Comparison of ENCODE assay signal across 20 cellular contexts in the genomic region with DNA sequence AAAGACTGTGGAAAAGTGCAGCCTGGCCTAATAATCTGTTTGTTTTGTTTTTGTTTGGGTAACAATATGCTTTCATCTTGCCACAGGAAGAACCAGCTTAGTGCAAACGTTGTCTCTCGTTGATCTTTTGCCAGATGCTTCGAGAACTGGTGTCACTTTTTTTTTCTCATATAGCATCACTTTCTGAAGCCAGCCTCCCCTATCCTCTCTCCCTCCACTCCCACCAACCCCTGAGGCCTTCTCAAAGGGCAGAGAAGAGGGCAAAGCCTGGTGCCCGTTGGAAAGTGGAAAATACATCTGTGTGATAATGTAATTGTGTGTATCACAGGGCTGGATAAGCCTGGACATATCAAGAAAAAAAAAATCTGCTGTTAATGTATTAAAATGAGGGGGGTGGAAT. TPM values are rescaled to one million over a fixed set of nuclear protein-coding genes. Genes with fewer than 3 reads are reported as not detected.
DNase-seq lines count a peak whose midpoint lies in the region; ATAC-seq, FAIRE-seq and TF ChIP-seq lines count a peak whose summit lies in the region.
"Had no signal": no experiment of that assay in that cellular context is flagged by ENCODE, and none has a peak within 500 bp of the region (broad histone marks: within the 10 kb centered on the region; RNA-seq: fewer than 3 reads in every experiment).

No MANE protein-coding gene starts in this region.

- no peak overlapping the region for H2BK5ac ChIP-seq in H1 (ENCODE audit: low read depth, low read length)

- TF ChIP-seq EP300 in H1 (IDR thresholded peaks at IDR 0.05; ENCODE audit: borderline replicate concordance in 1 of 2, low read depth in 2 of 2, low read length in 2 of 2) = no peak

- H3K9me3 ChIP-seq in A673 (ENCODE audit: low read depth, low read length, poor library complexity, severe bottlenecking) (no peaks in the 10 kb centered on the region), H1 (ENCODE audit: insufficient read depth in 2 of 2, low read depth in 1 of 2, low read length in 1 of 2) (no peaks in the 10 kb centered on the region)
- H3K9me3 ChIP-seq: A549, BLaER1 had no signal

- no peak overlapping the region for H2BK12ac ChIP-seq in H1 (ENCODE audit: low read depth, low read length)

- POLR2A ChIA-PET in A673 (lab: Charles Lee; ENCODE audit: low non-redundant PET) = no interaction called here
- POLR2A ChIA-PET in H1 (lab: Charles Lee; ENCODE audit: partially characterized antibody) = interaction anchor here (0.6 to 1.2 kb wide), 3 partner anchors 13 to 197 kb away, joined by 3 read pairs; no protein-coding TSS in a partner anchor

- DNase-seq in A673 (ENCODE audit: low spot score) (peak; percentile 17), COR-L47 (lab: John Stamatoyannopoulos, UW) (peak; percentile 17), H1 (ENCODE audit: low read depth in 1 of 2, low spot score in 2 of 2) (no peak), SKM-1 treated with dmso at 0.1 percent for 144 hours (lab: John Stamatoyannopoulos, UW; ENCODE audit: unreplicated experiment) (no peak)
- peak; percentile 2 for DNase-seq in Jurkat, Clone E6-1 (ENCODE audit: low read depth, low spot score)
- DNase-seq: CD8-positive, alpha-beta memory T cell; DMS79; GOT3; HCEC 1CT; HFFc6; IMR-90; KG1 had no signal

- H3K23me2 ChIP-seq in H1 (ENCODE audit: low read depth, low read length) = peaks cover 2% of the 10 kb centered on the region; the same call in 1 of the 2 replicates

- H3K4me3 ChIP-seq in A673 (ENCODE audit: low read depth, low read length, poor library complexity, severe bottlenecking) (no peak overlapping the region), H1 (ENCODE audit: extremely low read depth in 1 of 4, insufficient read depth in 2 of 4, low read depth in 3 of 4, low read length in 4 of 4) (peak overlapping the region in 1 of 4 experiments; percentile 60; a peak in 1 of 8 replicates)
- H3K4me3 ChIP-seq in Jurkat, Clone E6-1 (ENCODE audit: low read length) = no peak overlapping the region
- H3K4me3 ChIP-seq: A549, BLaER1, GM12878 had no signal

- no peak overlapping the region for H3K14ac ChIP-seq in H1 (ENCODE audit: insufficient read length)

- H2BK15ac ChIP-seq in H1 (ENCODE audit: low read length) = no peak overlapping the region

- H3K79me2 ChIP-seq in H1 (ENCODE audit: control insufficient read depth in 1 of 2, insufficient read depth in 2 of 2, low read length in 2 of 2) = no peaks in the 10 kb centered on the region

- no peak for TF ChIP-seq POLR2A in H1 (IDR thresholded peaks at IDR 0.05; ENCODE audit: control extremely low read depth in 1 of 2, low read depth in 2 of 2, low read length in 2 of 2)

- peaks cover 3 to 13% of the 10 kb centered on the region in 2 experiments for H4K20me1 ChIP-seq in H1 (replicated peaks in 1 of 2; ENCODE audit: control insufficient read depth in 1 of 2, insufficient read depth in 2 of 2, low read length in 2 of 2)
- H4K20me1 ChIP-seq: BLaER1 had no signal

- no peak overlapping the region for H3K27ac ChIP-seq in A673 (ENCODE audit: low read depth, low read length, poor library complexity, severe bottlenecking)
- H3K27ac ChIP-seq in H1 (ENCODE audit: low read depth, low read length) = no peak overlapping the region
- H3K27ac ChIP-seq: A549, BLaER1 had no signal

- no peak overlapping the region for H3K56ac ChIP-seq in H1 (replicated peaks; ENCODE audit: insufficient read length, low read depth, low read length)

- H3K36me3 ChIP-seq in A673 (ENCODE audit: insufficient read depth, low read length, poor library complexity, severe bottlenecking) = no peaks in the 10 kb centered on the region
- no peaks in the 10 kb centered on the region for H3K36me3 ChIP-seq in H1 (ENCODE audit: control insufficient read depth in 2 of 4, insufficient read depth in 4 of 4, low read length in 3 of 4)
- H3K36me3 ChIP-seq: BLaER1 had no signal

- H2BK20ac ChIP-seq in H1 (ENCODE audit: low read length) = no peak overlapping the region

- TF ChIP-seq CTCF in A673 (conservative IDR thresholded peaks at IDR 0.05; ENCODE audit: low read depth, low read length) (no peak), H1 (IDR thresholded peaks at IDR 0.05; ENCODE audit: control extremely low read depth in 1 of 3, insufficient read depth in 1 of 3, low read depth in 1 of 3, low read length in 3 of 3) (no peak)

- peak overlapping the region in 1 of 2 experiments; percentile 53; a peak in 1 of 4 replicates for H3K4me2 ChIP-seq in H1 (ENCODE audit: insufficient read depth in 1 of 2, low read depth in 2 of 2, low read length in 2 of 2)
- H3K4me2 ChIP-seq: A549, BLaER1 had no signal

- H3K9ac ChIP-seq in H1 (replicated peaks in 1 of 4; ENCODE audit: extremely low read depth in 1 of 4, low read depth in 3 of 4, low read length in 3 of 4) = no peak overlapping the region
- H3K9ac ChIP-seq: BLaER1 had no signal

- no peak overlapping the region for H2AK5ac ChIP-seq in H1 (ENCODE audit: low read depth, low read length)

- ATAC-seq in HG03025 (IDR thresholded peaks at IDR 0.05; ENCODE audit: low FRiP score, unreplicated experiment) = no peak
- no peak for ATAC-seq in esophagus mucosa
- ATAC-seq in GM18907 (IDR thresholded peaks at IDR 0.05; ENCODE audit: unreplicated experiment) = no peak
- ATAC-seq: A549, GM12878 had no signal

- H3K4ac ChIP-seq in H1 (replicated peaks; ENCODE audit: insufficient read length, low read depth, low read length) = no peak overlapping the region

- no peak overlapping the region for H3K18ac ChIP-seq in H1 (ENCODE audit: extremely low read depth, low read length)

- no peak overlapping the region for H4K5ac ChIP-seq in H1 (ENCODE audit: insufficient read length, low read depth, low read length)

- no peak overlapping the region for H2BK120ac ChIP-seq in H1 (replicated peaks; ENCODE audit: low read depth, low read length)

- CTCF ChIA-PET in A673 (lab: Charles Lee) = no interaction called here
- CTCF ChIA-PET in H1 (lab: Charles Lee; ENCODE audit: partially characterized antibody) = interaction anchor here (1.4 kb wide), 1 partner anchor 10 kb away, joined by 4 read pairs; no protein-coding TSS in a partner anchor

- H3K27me3 ChIP-seq in A673 (replicated peaks; ENCODE audit: insufficient read depth, low read depth, low read length, poor library complexity) (peaks cover 10% of the 10 kb centered on the region), H1 (replicated peaks in 1 of 4; ENCODE audit: control insufficient read depth in 3 of 4, extremely low read depth in 1 of 4, insufficient read depth in 3 of 4, low read length in 3 of 4) (peaks cover 74 to 99% (median 87%) of the 10 kb centered on the region in 4 experiments)
- H3K27me3 ChIP-seq: BLaER1 had no signal

- no TSS peak for BruUV-seq in A673 (replicated peaks; lab: Mats Ljungman, UMichigan)

- no peak overlapping the region for H2AFZ ChIP-seq in H1 (ENCODE audit: low read length)

- intact Hi-C loops in A673 (cut with micrococcal nuclease; ENCODE audit: unreplicated experiment) = no loop called here

- H4K91ac ChIP-seq in H1 (replicated peaks; ENCODE audit: insufficient read length, low read length) = no peak overlapping the region

- H3K4me1 ChIP-seq in A673 (ENCODE audit: insufficient read depth, low read length, poor library complexity, severe bottlenecking) (peaks cover 6% of the 10 kb centered on the region), H1 (replicated peaks in 1 of 4; ENCODE audit: control insufficient read depth in 3 of 4, insufficient read depth in 4 of 4, low read length in 3 of 4) (peaks cover 0 to 6% (median 1%) of the 10 kb centered on the region in 4 experiments; a peak in 2 of 7 replicates)
- H3K4me1 ChIP-seq: A549, BLaER1 had no signal

- WGBS in H1 (ENCODE audit: extremely low coverage in 1 of 2, insufficient coverage in 1 of 2, insufficient read length in 1 of 2, insufficient replicate concordance in 2 of 2, low coverage in 1 of 2, low lambda C conversion rate in 2 of 2, missing lambda C conversion rate in 1 of 2), 2 experiments = 11% methylated on average over 4 of the region's 4 CpGs; no CpG with 5 or more reads in 1 of the 2 experiments

- no peak overlapping the region for H4K8ac ChIP-seq in H1 (ENCODE audit: extremely low read depth, insufficient read depth, low read length)

- no peaks in the 10 kb centered on the region for H3K79me1 ChIP-seq in H1 (ENCODE audit: low read depth, low read length)

- FAIRE-seq in H1 (lab: Jason Lieb, UNC) = no peak
- FAIRE-seq: A549, GM12878, GM18507 had no signal

- no peak overlapping the region for H3K23ac ChIP-seq in H1 (ENCODE audit: insufficient read length)

- no peak for TF ChIP-seq RAD21 in H1 (IDR thresholded peaks at IDR 0.05 in 1 of 2, conservative IDR thresholded peaks at IDR 0.05 in 1 of 2; ENCODE audit: low read depth in 2 of 2, low read length in 2 of 2)

TF ChIP-seq in H1, 55 proteins besides CTCF, POLR2A, EP300 and RAD21:
- TF ChIP-seq RBBP5 (IDR thresholded peaks at IDR 0.05; ENCODE audit: borderline replicate concordance, low read depth, low read length) (no peak), RNF2 (IDR thresholded peaks at IDR 0.05; ENCODE audit: borderline replicate concordance, low read depth, low read length, missing control alignments, poor library complexity, severe bottlenecking) (peak; percentile 52)

RNA-seq across cellular contexts. Expression of a gene that starts 7.9 kb away (rescaled TPM):
- total RNA-seq in A673 (2021) (2.6 and 4.6 TPM in 2 replicates), esophagus mucosa (not detected)
- not detected for polyA plus RNA-seq in Jurkat, Clone E6-1 (2012; ENCODE audit: insufficient read depth, insufficient read length)
- not detected in 2 replicates for total RNA-seq in H1 (2021; fragmentation: NEBNext Ultra II Directional; extraction: Animal tissue kit (Norgen Biotek cat#: 25700))
- not detected in 2 replicates for polyA plus RNA-seq in H1 (2011; rRNA removed)
- polyA plus RNA-seq in H1 (2011; cell fraction: cytosol; rRNA removed) = not detected
- not detected for polyA plus RNA-seq in H1 (2011; cell fraction: nucleus; rRNA removed)
- not detected in 4 replicates for polyA plus RNA-seq in H1 (2012, experiment 1 of 2)
- polyA plus RNA-seq in H1 (2012, experiment 2 of 2) = not detected
- not detected for polyA plus RNA-seq in H1 (2013, experiment 1 of 2)
- polyA plus RNA-seq in H1 (2013, experiment 2 of 2) = not detected
- polyA minus RNA-seq in H1 (2011; rRNA and poly(A)+ RNA removed) = not detected in 2 replicates
- not detected for polyA minus RNA-seq in H1 (2011; cell fraction: cytosol; rRNA and poly(A)+ RNA removed)
- not detected for polyA minus RNA-seq in H1 (2011; cell fraction: nucleus; rRNA and poly(A)+ RNA removed)
- total RNA-seq: CD8-positive, alpha-beta memory T cell; G401; GM12878; HFFc6; IMR-90 had no signal
- polyA plus RNA-seq: A549; CD8-positive, alpha-beta memory T cell; IMR-90 had no signal

Comparison
In these comparisons a context has a peak if more than half of its experiments do, and no peak if none do; other contexts are left out.
1. DNase-seq: peak in A673 (single experiment), COR-L47 (single experiment) and Jurkat, Clone E6-1 (single experiment); none in H1 (0 of 2) and SKM-1 treated with dmso at 0.1 percent for 144 hours (single experiment).